In the genomic region with DNA sequence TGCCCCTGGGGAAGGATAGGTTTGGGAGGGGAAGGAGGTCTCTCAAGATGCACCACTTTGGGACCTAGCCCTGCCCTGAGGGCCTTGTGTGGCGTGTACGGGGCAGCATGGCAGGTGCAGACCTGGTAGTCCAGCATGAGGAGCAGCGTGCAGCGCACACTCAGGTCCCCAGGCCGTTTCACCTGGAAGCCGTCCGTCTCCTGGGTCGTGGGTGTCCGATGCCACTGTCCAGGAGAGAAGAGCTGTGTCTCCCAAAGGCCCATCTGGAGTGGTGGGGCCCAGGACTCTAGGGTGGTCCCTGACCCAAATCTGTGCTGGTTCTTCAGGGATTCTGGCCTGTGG, we compare ENCODE assay signal across 1 cellular context.
TF ChIP-seq lines count a peak whose summit lies in the region.

No MANE protein-coding gene starts in this region.

TF ChIP-seq in HepG2, 621 proteins besides CTCF, POLR2A, EP300 and RAD21:
- TF ChIP-seq KLF12 (CRISPR knock-in tag; IDR thresholded peaks at IDR 0.05; ENCODE audit: borderline replicate concordance) (no peak), GZF1 (CRISPR knock-in tag; IDR thresholded peaks at IDR 0.05) (no peak), AGO2 (optimal IDR thresholded peaks at IDR 0.05; ENCODE audit: low read depth, low read length) (peak; percentile 81), ZNF839 (CRISPR knock-in tag; IDR thresholded peaks at IDR 0.05; ENCODE audit: borderline replicate concordance) (no peak), ZNF33A (CRISPR knock-in tag; IDR thresholded peaks at IDR 0.05; ENCODE audit: borderline replicate concordance) (no peak), GATA4 (IDR thresholded peaks at IDR 0.05; ENCODE audit: borderline replicate concordance, low read depth) (no peak), NR1H2 (CRISPR knock-in tag; IDR thresholded peaks at IDR 0.05; ENCODE audit: borderline replicate concordance, low read depth) (no peak), ZNF567 (CRISPR knock-in tag; IDR thresholded peaks at IDR 0.05; ENCODE audit: borderline replicate concordance) (no peak)
- TF ChIP-seq, protein P1, sequence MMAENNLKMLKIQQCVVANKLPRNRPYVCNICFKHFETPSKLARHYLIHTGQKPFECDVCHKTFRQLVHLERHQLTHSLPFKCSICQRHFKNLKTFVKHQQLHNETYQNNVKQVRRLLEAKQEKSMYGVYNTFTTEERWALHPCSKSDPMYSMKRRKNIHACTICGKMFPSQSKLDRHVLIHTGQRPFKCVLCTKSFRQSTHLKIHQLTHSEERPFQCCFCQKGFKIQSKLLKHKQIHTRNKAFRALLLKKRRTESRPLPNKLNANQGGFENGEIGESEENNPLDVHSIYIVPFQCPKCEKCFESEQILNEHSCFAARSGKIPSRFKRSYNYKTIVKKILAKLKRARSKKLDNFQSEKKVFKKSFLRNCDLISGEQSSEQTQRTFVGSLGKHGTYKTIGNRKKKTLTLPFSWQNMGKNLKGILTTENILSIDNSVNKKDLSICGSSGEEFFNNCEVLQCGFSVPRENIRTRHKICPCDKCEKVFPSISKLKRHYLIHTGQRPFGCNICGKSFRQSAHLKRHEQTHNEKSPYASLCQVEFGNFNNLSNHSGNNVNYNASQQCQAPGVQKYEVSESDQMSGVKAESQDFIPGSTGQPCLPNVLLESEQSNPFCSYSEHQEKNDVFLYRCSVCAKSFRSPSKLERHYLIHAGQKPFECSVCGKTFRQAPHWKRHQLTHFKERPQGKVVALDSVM (CRISPR knock-in tag; IDR thresholded peaks at IDR 0.05), result no peak
- TF ChIP-seq, protein P2, sequence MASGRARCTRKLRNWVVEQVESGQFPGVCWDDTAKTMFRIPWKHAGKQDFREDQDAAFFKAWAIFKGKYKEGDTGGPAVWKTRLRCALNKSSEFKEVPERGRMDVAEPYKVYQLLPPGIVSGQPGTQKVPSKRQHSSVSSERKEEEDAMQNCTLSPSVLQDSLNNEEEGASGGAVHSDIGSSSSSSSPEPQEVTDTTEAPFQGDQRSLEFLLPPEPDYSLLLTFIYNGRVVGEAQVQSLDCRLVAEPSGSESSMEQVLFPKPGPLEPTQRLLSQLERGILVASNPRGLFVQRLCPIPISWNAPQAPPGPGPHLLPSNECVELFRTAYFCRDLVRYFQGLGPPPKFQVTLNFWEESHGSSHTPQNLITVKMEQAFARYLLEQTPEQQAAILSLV (CRISPR knock-in tag; IDR thresholded peaks at IDR 0.05; ENCODE audit: borderline replicate concordance), result no peak
- TF ChIP-seq, protein P3, sequence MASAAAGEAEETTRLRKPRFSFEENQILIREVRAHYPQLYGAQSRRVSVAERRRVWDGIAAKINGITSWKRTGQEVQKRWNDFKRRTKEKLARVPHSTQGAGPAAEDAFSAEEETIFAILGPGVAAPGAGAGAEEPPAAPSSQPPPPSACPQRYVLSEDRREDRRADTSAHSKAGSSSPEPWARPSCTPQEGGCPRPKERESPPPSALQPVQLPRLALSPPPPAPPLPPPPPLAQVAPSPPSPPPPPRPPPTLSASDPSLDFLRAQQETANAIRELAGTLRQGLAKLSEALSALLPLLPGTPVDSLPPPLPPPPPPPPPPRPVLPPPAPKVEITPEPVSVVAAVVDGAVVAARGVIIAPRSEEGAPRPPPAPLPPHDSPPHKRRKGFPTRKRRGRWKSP (CRISPR knock-in tag; IDR thresholded peaks at IDR 0.05), result no peak
- TF ChIP-seq, protein P4, sequence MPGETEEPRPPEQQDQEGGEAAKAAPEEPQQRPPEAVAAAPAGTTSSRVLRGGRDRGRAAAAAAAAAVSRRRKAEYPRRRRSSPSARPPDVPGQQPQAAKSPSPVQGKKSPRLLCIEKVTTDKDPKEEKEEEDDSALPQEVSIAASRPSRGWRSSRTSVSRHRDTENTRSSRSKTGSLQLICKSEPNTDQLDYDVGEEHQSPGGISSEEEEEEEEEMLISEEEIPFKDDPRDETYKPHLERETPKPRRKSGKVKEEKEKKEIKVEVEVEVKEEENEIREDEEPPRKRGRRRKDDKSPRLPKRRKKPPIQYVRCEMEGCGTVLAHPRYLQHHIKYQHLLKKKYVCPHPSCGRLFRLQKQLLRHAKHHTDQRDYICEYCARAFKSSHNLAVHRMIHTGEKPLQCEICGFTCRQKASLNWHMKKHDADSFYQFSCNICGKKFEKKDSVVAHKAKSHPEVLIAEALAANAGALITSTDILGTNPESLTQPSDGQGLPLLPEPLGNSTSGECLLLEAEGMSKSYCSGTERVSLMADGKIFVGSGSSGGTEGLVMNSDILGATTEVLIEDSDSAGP (CRISPR knock-in tag; IDR thresholded peaks at IDR 0.05; ENCODE audit: borderline replicate concordance), result 0 out of 2 replicates have a peak, but pooled peaks have one; percentile 1
TF ChIP-seq in HepG2: peak in this region for 2.
